6 cellular contexts compared by ENCODE assay signal in the genomic region with DNA sequence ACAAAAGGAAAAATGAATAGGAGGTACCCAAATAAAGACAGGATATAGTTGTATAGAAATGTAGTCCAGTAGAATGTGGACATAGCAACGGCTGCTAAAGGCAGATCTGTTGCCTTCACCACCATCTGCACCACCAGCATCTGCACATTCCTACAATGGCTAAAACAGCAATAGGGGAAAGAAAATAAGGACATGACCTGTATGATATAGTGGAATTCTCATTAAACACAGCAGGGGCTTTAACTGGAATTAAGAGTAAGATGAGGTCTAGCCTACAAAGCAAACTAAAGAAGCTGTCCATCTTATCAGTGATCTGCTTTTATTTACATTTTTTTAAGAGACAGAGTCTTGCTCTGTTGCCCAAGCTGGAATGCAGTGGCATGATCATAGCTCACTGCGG.
"Had no signal": no experiment of that assay in that cellular context is flagged by ENCODE, and none has a peak within 500 bp of the region (broad histone marks: within the 10 kb centered on the region; RNA-seq: fewer than 3 reads in every experiment).

No MANE protein-coding gene starts in this region.

- H2AFZ ChIP-seq: GM23248 had no signal

- H3K4me3 ChIP-seq: GM23248, HAP-1 had no signal

- H3K9ac ChIP-seq: GM23248 had no signal

- H3K4me1 ChIP-seq: HAP-1 had no signal

- H3K27ac ChIP-seq: GM23248 had no signal

- H3K9me3 ChIP-seq: HAP-1 had no signal

- DNase-seq: GM23248, GOT3, H7, IMR-90 had no signal

- ATAC-seq: HCT116 had no signal

- H3K36me3 ChIP-seq: HAP-1 had no signal
